8 cellular contexts compared by ENCODE assay signal in genomic region chr1:50976111-50976889, GRCh38. TPM values are rescaled to one million over a fixed set of nuclear protein-coding genes. Genes with fewer than 3 reads are reported as not detected.
DNase-seq lines count a peak whose midpoint lies in the region; ATAC-seq and TF ChIP-seq lines count a peak whose summit lies in the region.

No MANE protein-coding gene starts in this region.

- H2AFZ ChIP-seq in OCI-LY3 (ENCODE audit: low read depth, low read length) (no peak overlapping the region), neuronal stem cell (ENCODE audit: low read length) (peak overlapping the region; percentile 98)

- H2BK120ac ChIP-seq in neuronal stem cell (ENCODE audit: low read depth, low read length), result no peak overlapping the region

- H2BK15ac ChIP-seq in neuronal stem cell (ENCODE audit: low read length), result no peak overlapping the region

- no peak overlapping the region for H4K91ac ChIP-seq in neuronal stem cell (ENCODE audit: low read depth, low read length, poor library complexity)

- H2AK5ac ChIP-seq in neuronal stem cell (ENCODE audit: low read depth, low read length), result no peak overlapping the region

- H4K20me1 ChIP-seq in OCI-LY3 (ENCODE audit: insufficient read depth, low read length), result no peaks in the 10 kb centered on the region; the same call in 1 of the 2 replicates

- ATAC-seq in HG02840 (IDR thresholded peaks at IDR 0.05; ENCODE audit: low FRiP score, unreplicated experiment) (peak; percentile 3), GM18519 (IDR thresholded peaks at IDR 0.05; ENCODE audit: low FRiP score, unreplicated experiment) (no peak), HG03565 (IDR thresholded peaks at IDR 0.05; ENCODE audit: unreplicated experiment) (no peak)

- no peaks in the 10 kb centered on the region for H3K9me3 ChIP-seq in OCI-LY3 (ENCODE audit: insufficient read depth, low read length)
- H3K9me3 ChIP-seq in colonic mucosa, result no peaks in the 10 kb centered on the region
- H3K9me3 ChIP-seq in neuronal stem cell (replicated peaks in 1 of 2; ENCODE audit: control insufficient read depth in 2 of 2, insufficient read depth in 1 of 2, low read depth in 1 of 2, low read length in 2 of 2), result no peaks in the 10 kb centered on the region

- no peak overlapping the region for H2BK12ac ChIP-seq in neuronal stem cell (ENCODE audit: low read length)

- H2BK5ac ChIP-seq in neuronal stem cell (ENCODE audit: low read length), result no peak overlapping the region

- no peak overlapping the region for H4K8ac ChIP-seq in neuronal stem cell (ENCODE audit: low read depth, low read length)

- H3K36me3 ChIP-seq in GM06990 (ENCODE audit: control insufficient read depth, insufficient read depth, low read length) (no peaks in the 10 kb centered on the region; the same call in 1 of the 2 replicates), OCI-LY3 (replicated peaks; ENCODE audit: low read depth, low read length) (no peaks in the 10 kb centered on the region), colonic mucosa (no peaks in the 10 kb centered on the region), neuronal stem cell (replicated peaks in 1 of 2; ENCODE audit: control insufficient read depth in 2 of 2, insufficient read depth in 2 of 2, low read length in 2 of 2) (no peaks in the 10 kb centered on the region)

- peak overlapping the region; percentile 88 for H3K4me3 ChIP-seq in GM06990 (replicated peaks; ENCODE audit: low read depth, low read length)
- H3K4me3 ChIP-seq in OCI-LY3 (ENCODE audit: low read length), result peak overlapping the region; percentile 96
- H3K4me3 ChIP-seq in colonic mucosa, result peak overlapping the region; percentile 71
- H3K4me3 ChIP-seq in neuronal stem cell (ENCODE audit: low read length in 2 of 2), result no peak overlapping the region

- H3K4me2 ChIP-seq in OCI-LY3 (ENCODE audit: low read length) (peak overlapping the region; percentile 98), neuronal stem cell (ENCODE audit: insufficient read depth, low read length, poor library complexity, severe bottlenecking) (no peak overlapping the region)

- no peak overlapping the region for H3K27ac ChIP-seq in OCI-LY3 (ENCODE audit: low read length)
- peak overlapping the region; percentile 80 for H3K27ac ChIP-seq in colonic mucosa
- H3K27ac ChIP-seq in neuronal stem cell (replicated peaks; ENCODE audit: low read length), result no peak overlapping the region

- no peak overlapping the region for H3K23ac ChIP-seq in neuronal stem cell (ENCODE audit: low read depth, low read length, poor library complexity)

- H3K27me3 ChIP-seq in GM06990 (replicated peaks; ENCODE audit: control insufficient read depth, insufficient read depth, low read length) (no peaks in the 10 kb centered on the region), OCI-LY3 (ENCODE audit: low read depth, low read length) (peaks cover 60% of the 10 kb centered on the region), colonic mucosa (no peaks in the 10 kb centered on the region), neuronal stem cell (ENCODE audit: control insufficient read depth in 3 of 3, insufficient read depth in 3 of 3, low read depth in 1 of 3, low read length in 3 of 3) (peaks cover 13 to 97% (median 45%) of the 10 kb centered on the region in 3 experiments)

- H3K4ac ChIP-seq in neuronal stem cell (ENCODE audit: low read length), result no peak overlapping the region

- H3K18ac ChIP-seq in neuronal stem cell (ENCODE audit: low read length), result no peak overlapping the region

- H3K4me1 ChIP-seq in OCI-LY3 (ENCODE audit: low read length) (peaks cover 34% of the 10 kb centered on the region), colonic mucosa (no peaks in the 10 kb centered on the region), neuronal stem cell (ENCODE audit: control insufficient read depth in 2 of 2, insufficient read depth in 1 of 2, low read depth in 1 of 2, low read length in 2 of 2) (peaks cover 0 to 12% of the 10 kb centered on the region in 2 donors)

- TF ChIP-seq CTCF in GM06990 (IDR thresholded peaks at IDR 0.05; ENCODE audit: insufficient read depth, low read length, poor library complexity, severe bottlenecking) (no peak), OCI-LY3 (IDR thresholded peaks at IDR 0.05; ENCODE audit: low read depth, low read length) (no peak), colonic mucosa (IDR thresholded peaks at IDR 0.05) (no peak)

- no peaks in the 10 kb centered on the region for H3K79me2 ChIP-seq in OCI-LY3 (ENCODE audit: low read length)

- intact Hi-C loops in colonic mucosa (cut with DNase I), result no loop called here

- no peak overlapping the region for H3K14ac ChIP-seq in neuronal stem cell (ENCODE audit: low read length)

- H3K9ac ChIP-seq in OCI-LY3 (ENCODE audit: low read length), result peak overlapping the region; percentile 74; the same call in 1 of the 2 replicates
- peak overlapping the region in 1 of 2 donors; percentile 87 for H3K9ac ChIP-seq in colonic mucosa (ENCODE audit: low read depth in 2 of 2, low read length in 2 of 2)
- no peak overlapping the region for H3K9ac ChIP-seq in neuronal stem cell (ENCODE audit: low read depth, low read length, poor library complexity)

- H3K79me1 ChIP-seq in neuronal stem cell (ENCODE audit: low read depth, low read length), result peaks cover 2% of the 10 kb centered on the region

- WGBS in neuronal stem cell (ENCODE audit: extremely low coverage in 2 of 2, insufficient read length in 2 of 2, insufficient replicate concordance in 1 of 2), 2 donors, result no CpG with 5 or more reads among the region's 19 CpGs

- DNase-seq in GM06990 (ENCODE audit: extremely low read depth, insufficient read length) (no peak), colonic mucosa (no peak), neuronal stem cell (ENCODE audit: low spot score) (no peak), T-helper 9 cell (no peak)

RNA-seq across cellular contexts. Expression of gene CDKN2C, which starts 6.3 kb away (rescaled TPM):
- 10 to 100 TPM in 1 of 2 donors, 1 to 10 TPM in 1; 8.1 to 21.4 TPM for total RNA-seq in colonic mucosa
- polyA plus RNA-seq in neuronal stem cell (2013, experiment 1 of 2), result 1.5 TPM
- polyA plus RNA-seq in neuronal stem cell (2013, experiment 2 of 2), result 1.4 TPM

RNA-seq across cellular contexts. Expression of gene FAF1, which starts 16.2 kb away (rescaled TPM):
- 10 to 100 TPM; 60.3 to 66.7 TPM for total RNA-seq in colonic mucosa
- 27.8 TPM for polyA plus RNA-seq in neuronal stem cell (2013, experiment 1 of 2)
- 28.1 TPM for polyA plus RNA-seq in neuronal stem cell (2013, experiment 2 of 2)

Comparison
In these comparisons a context has a peak if more than half of its experiments do, and no peak if none do; other contexts are left out.
1. H3K4me3 ChIP-seq: peak in GM06990 (single experiment), OCI-LY3 (single experiment) and colonic mucosa (single experiment); none in neuronal stem cell (0 of 2).